8 cellular contexts compared by ENCODE assay signal in genomic region chr10:44386546-44387052, GRCh38. TPM values are rescaled to one million over a fixed set of nuclear protein-coding genes. Genes with fewer than 3 reads are reported as not detected.
DNase-seq lines count a peak whose midpoint lies in the region; ATAC-seq and TF ChIP-seq lines count a peak whose summit lies in the region.

No MANE protein-coding gene starts in this region.

- H3K36me3 ChIP-seq in fibroblast of lung (ENCODE audit: control insufficient read depth, insufficient read depth, low read length), result no peaks in the 10 kb centered on the region

- H3K27ac ChIP-seq in fibroblast of lung (ENCODE audit: insufficient read depth, low read length), result no peak overlapping the region

- peaks cover 2% of the 10 kb centered on the region for H3K4me1 ChIP-seq in fibroblast of lung (ENCODE audit: control insufficient read depth, extremely low read depth, insufficient read depth, low read length)

- H3K79me2 ChIP-seq in fibroblast of lung (ENCODE audit: control insufficient read depth, insufficient read depth, low read length), result peaks cover 24% of the 10 kb centered on the region

- no peaks in the 10 kb centered on the region for H4K20me1 ChIP-seq in fibroblast of lung (ENCODE audit: control insufficient read depth, extremely low read depth, insufficient read depth, low read length)

- no peaks in the 10 kb centered on the region for H3K9me3 ChIP-seq in fibroblast of lung (ENCODE audit: control insufficient read depth, insufficient read depth, low read depth, low read length)

- no peaks in the 10 kb centered on the region for H3K36me3 Mint-ChIP-seq in natural killer cell treated with Interleukin-12 subunit alpha and Interleukin-12 subunit beta and Interleukin-15 and Interleukin-18, amount 100 ng/mL, for 72 hours

- TF ChIP-seq CTCF in AG09309 (IDR thresholded peaks at IDR 0.05; ENCODE audit: control insufficient read depth, insufficient read depth, low read depth, low read length, missing control alignments), result peak; percentile 78
- peak; percentile 86 for TF ChIP-seq CTCF in GM12864 (IDR thresholded peaks at IDR 0.05; ENCODE audit: low read depth, low read length, missing control alignments)
- TF ChIP-seq CTCF in fibroblast of lung (conservative IDR thresholded peaks at IDR 0.05 in 1 of 2, IDR thresholded peaks at IDR 0.05 in 1 of 2; ENCODE audit: low read depth in 1 of 2, low read length in 2 of 2), result peak; percentile 65 to 86

- H3K27ac Mint-ChIP-seq in natural killer cell treated with Interleukin-12 subunit alpha and Interleukin-12 subunit beta and Interleukin-15 and Interleukin-18, amount 100 ng/mL, for 72 hours, result no peak overlapping the region

- no peak overlapping the region for H3K4me3 Mint-ChIP-seq in natural killer cell treated with Interleukin-12 subunit alpha and Interleukin-12 subunit beta and Interleukin-15 and Interleukin-18, amount 100 ng/mL, for 72 hours

- H2AFZ ChIP-seq in fibroblast of lung (ENCODE audit: low read length), result no peak overlapping the region

- DNase-seq in AG09309 (ENCODE audit: low read depth), result no peak
- no peak for DNase-seq in GM12864 (ENCODE audit: low read depth)
- DNase-seq in HK-2 (ENCODE audit: unreplicated experiment), result peak; percentile 55
- peak; percentile 4 for DNase-seq in activated CD4-positive, alpha-beta T cell treated with anti-CD3 and anti-CD28 coated beads, Interleukin-2, amount 50 U/mL, for 1 hour
- peak; percentile 57 to 61 for DNase-seq in fibroblast of lung (ENCODE audit: low read depth in 2 of 2)
- DNase-seq in natural killer cell treated with Interleukin-12 subunit alpha and Interleukin-12 subunit beta and Interleukin-15 and Interleukin-18, amount 100 ng/mL, for 72 hours (ENCODE audit: low spot score), result no peak
- DNase-seq in NCI-H345 treated with DMSO at 0.1 percent for 48 hours (lab: John Stamatoyannopoulos, UW; ENCODE audit: unreplicated experiment), result no peak
- no peak for DNase-seq in SIG-M5 (lab: John Stamatoyannopoulos, UW)

- H3K4me1 Mint-ChIP-seq in natural killer cell treated with Interleukin-12 subunit alpha and Interleukin-12 subunit beta and Interleukin-15 and Interleukin-18, amount 100 ng/mL, for 72 hours (ENCODE audit: low read depth in 2 of 2), result no peaks in the 10 kb centered on the region

- H3K4me3 ChIP-seq in AG09309 (ENCODE audit: control insufficient read depth, low read depth, low read length), result no peak overlapping the region; the same call in 1 of the 2 replicates
- H3K4me3 ChIP-seq in GM12864 (ENCODE audit: low read depth, low read length), result no peak overlapping the region
- peak overlapping the region in 1 of 4 experiments; percentile 38 for H3K4me3 ChIP-seq in fibroblast of lung (replicated peaks in 1 of 4; ENCODE audit: control extremely low read depth in 1 of 4, insufficient read depth in 1 of 4, low read depth in 3 of 4, low read length in 4 of 4)

- no peaks in the 10 kb centered on the region for H3K9me3 Mint-ChIP-seq in natural killer cell treated with Interleukin-12 subunit alpha and Interleukin-12 subunit beta and Interleukin-15 and Interleukin-18, amount 100 ng/mL, for 72 hours

- peak; percentile 51 to 69 for ATAC-seq in natural killer cell treated with Interleukin-12 subunit alpha and Interleukin-12 subunit beta and Interleukin-15 and Interleukin-18, amount 100 ng/mL, for 72 hours

- H3K27me3 Mint-ChIP-seq in natural killer cell treated with Interleukin-12 subunit alpha and Interleukin-12 subunit beta and Interleukin-15 and Interleukin-18, amount 100 ng/mL, for 72 hours, result peaks cover 15 to 17% of the 10 kb centered on the region in 2 donors

- H3K9ac ChIP-seq in fibroblast of lung (ENCODE audit: insufficient read depth, low read length), result no peak overlapping the region

- H3K27me3 ChIP-seq in fibroblast of lung (ENCODE audit: control insufficient read depth, insufficient read depth, low read length), result peaks cover 2% of the 10 kb centered on the region

- peak overlapping the region; percentile 35 for H3K4me2 ChIP-seq in fibroblast of lung (ENCODE audit: extremely low read depth, insufficient read depth, low read length)

RNA-seq across cellular contexts. Expression of gene CXCL12, which starts 1.7 kb away (rescaled TPM):
- 526 and 611 TPM in 2 replicates for total RNA-seq in fibroblast of lung
- 83.3 and 268 TPM in 2 replicates for polyA plus RNA-seq in fibroblast of lung
- 74.1 and 248 TPM in 2 replicates for polyA plus RNA-seq in fibroblast of lung (2012)
- 53.2 and 256 TPM in 2 replicates for polyA minus RNA-seq in fibroblast of lung (ENCODE audit: low replicate concordance)
- 1 to 10 TPM in 1 of 2 donors, not detected in 1; 2.0 TPM for total RNA-seq in natural killer cell treated with Interleukin-12 subunit alpha and Interleukin-12 subunit beta and Interleukin-15 and Interleukin-18, amount 100 ng/mL, for 72 hours

Comparison
In these comparisons a context has a peak if more than half of its experiments do, and no peak if none do; other contexts are left out.
1. DNase-seq: peak in HK-2 (single experiment), activated CD4-positive, alpha-beta T cell treated with anti-CD3 and anti-CD28 coated beads, Interleukin-2, amount 50 U/mL, for 1 hour (single experiment) and fibroblast of lung (2 of 2); none in AG09309 (single experiment), GM12864 (single experiment), natural killer cell treated with Interleukin-12 subunit alpha and Interleukin-12 subunit beta and Interleukin-15 and Interleukin-18, amount 100 ng/mL, for 72 hours (single experiment), NCI-H345 treated with DMSO at 0.1 percent for 48 hours (single experiment) and SIG-M5 (single experiment).
2. RNA of gene CXCL12, which starts 1.7 kb away (total RNA-seq): 526 to 611 TPM in fibroblast of lung; 2.0 TPM in natural killer cell treated with Interleukin-12 subunit alpha and Interleukin-12 subunit beta and Interleukin-15 and Interleukin-18, amount 100 ng/mL, for 72 hours; every median in the first group is over 100 times any median in the second.
3. Peak in every context shown above with its lines, with median percentiles within 50 percentile points of each other: CTCF ChIP-seq.